In genomic region chr1:1040004-1040991, GRCh38 we compare ENCODE assay signal across 8 cellular contexts. TPM values are rescaled to one million over a fixed set of nuclear protein-coding genes. Genes with fewer than 3 reads are reported as not detected.
DNase-seq lines count a peak whose midpoint lies in the region; ATAC-seq and TF ChIP-seq lines count a peak whose summit lies in the region.

No MANE protein-coding gene starts in this region.

- DNase-seq in CD1c-positive myeloid dendritic cell (ENCODE audit: extremely low spot score) (peak; percentile 82), NCI-H774 (lab: John Stamatoyannopoulos, UW) (peak; percentile 30), esophagus muscularis mucosa (ENCODE audit: extremely low spot score) (no peak)
- DNase-seq in activated T-cell treated with anti-CD3 and anti-CD28 coated beads, Interleukin-2, amount 50 U/mL, for 72 hours: peak; percentile 85 to 90
- peak; percentile 85 for DNase-seq in natural killer cell treated with Interleukin-12 subunit alpha and Interleukin-12 subunit beta and Interleukin-15 and Interleukin-18, amount 100 ng/mL, for 72 hours (ENCODE audit: low spot score)
- peak; percentile 77 for DNase-seq in stimulated activated naive CD4-positive, alpha-beta T cell treated with Interleukin-2 at 50 U/mL for 16 hours (lab: John Stamatoyannopoulos, UW)

- peaks cover 0 to 17% (median 0%) of the 10 kb centered on the region in 4 donors for H3K27me3 ChIP-seq in esophagus muscularis mucosa

- intact Hi-C loops in esophagus muscularis mucosa (cut with DNase I): no loop called here

- H3K9me3 Mint-ChIP-seq in activated T-cell treated with anti-CD3 and anti-CD28 coated beads, Interleukin-2, amount 50 U/mL, for 72 hours: no peaks in the 10 kb centered on the region
- no peaks in the 10 kb centered on the region for H3K9me3 Mint-ChIP-seq in natural killer cell treated with Interleukin-12 subunit alpha and Interleukin-12 subunit beta and Interleukin-15 and Interleukin-18, amount 100 ng/mL, for 72 hours

- peak overlapping the region; percentile 54 to 58 (median 56) for H3K4me3 ChIP-seq in esophagus muscularis mucosa

- H3K27me3 Mint-ChIP-seq in activated T-cell treated with anti-CD3 and anti-CD28 coated beads, Interleukin-2, amount 50 U/mL, for 72 hours (ENCODE audit: low read depth): peaks cover 16% of the 10 kb centered on the region
- peaks cover 12 to 20% of the 10 kb centered on the region in 2 donors for H3K27me3 Mint-ChIP-seq in natural killer cell treated with Interleukin-12 subunit alpha and Interleukin-12 subunit beta and Interleukin-15 and Interleukin-18, amount 100 ng/mL, for 72 hours

- ATAC-seq in GM21825 (IDR thresholded peaks at IDR 0.05; ENCODE audit: unreplicated experiment) (peak; percentile 39), GM18498 (IDR thresholded peaks at IDR 0.05; ENCODE audit: unreplicated experiment) (no peak)
- peak; percentile 89 to 90 for ATAC-seq in activated T-cell treated with anti-CD3 and anti-CD28 coated beads, Interleukin-2, amount 50 U/mL, for 72 hours (replicated peaks in 1 of 2)
- ATAC-seq in natural killer cell treated with Interleukin-12 subunit alpha and Interleukin-12 subunit beta and Interleukin-15 and Interleukin-18, amount 100 ng/mL, for 72 hours: peak; percentile 88 to 92

- H3K36me3 ChIP-seq in esophagus muscularis mucosa: peaks cover 0 to 28% (median 19%) of the 10 kb centered on the region in 4 donors

- H3K4me1 ChIP-seq in esophagus muscularis mucosa: peaks cover 13 to 27% (median 21%) of the 10 kb centered on the region in 4 donors

- peaks cover 0 to 1% of the 10 kb centered on the region in 2 donors for H3K36me3 Mint-ChIP-seq in activated T-cell treated with anti-CD3 and anti-CD28 coated beads, Interleukin-2, amount 50 U/mL, for 72 hours (ENCODE audit: insufficient read depth in 2 of 2)
- no peaks in the 10 kb centered on the region for H3K36me3 Mint-ChIP-seq in natural killer cell treated with Interleukin-12 subunit alpha and Interleukin-12 subunit beta and Interleukin-15 and Interleukin-18, amount 100 ng/mL, for 72 hours

- H3K27ac Mint-ChIP-seq in activated T-cell treated with anti-CD3 and anti-CD28 coated beads, Interleukin-2, amount 50 U/mL, for 72 hours: no peak overlapping the region
- peak overlapping the region; percentile 7 to 71 for H3K27ac Mint-ChIP-seq in natural killer cell treated with Interleukin-12 subunit alpha and Interleukin-12 subunit beta and Interleukin-15 and Interleukin-18, amount 100 ng/mL, for 72 hours

- no peaks in the 10 kb centered on the region for H3K9me3 ChIP-seq in esophagus muscularis mucosa

- peak overlapping the region in 1 of 4 donors; percentile 41 for H3K27ac ChIP-seq in esophagus muscularis mucosa (replicated peaks in 1 of 4)

- TF ChIP-seq EP300 in esophagus muscularis mucosa (IDR thresholded peaks at IDR 0.05): no peak

- peak in 2 of 3 experiments; percentile 17 to 35 for TF ChIP-seq CTCF in esophagus muscularis mucosa (IDR thresholded peaks at IDR 0.05)

- 5% methylated on average over 4 of the region's 99 CpGs for WGBS in esophagus muscularis mucosa

- peak overlapping the region; percentile 74 to 89 for H3K4me3 Mint-ChIP-seq in activated T-cell treated with anti-CD3 and anti-CD28 coated beads, Interleukin-2, amount 50 U/mL, for 72 hours
- H3K4me3 Mint-ChIP-seq in natural killer cell treated with Interleukin-12 subunit alpha and Interleukin-12 subunit beta and Interleukin-15 and Interleukin-18, amount 100 ng/mL, for 72 hours: peak overlapping the region; percentile 84

- peaks cover 23% of the 10 kb centered on the region for H3K4me1 Mint-ChIP-seq in activated T-cell treated with anti-CD3 and anti-CD28 coated beads, Interleukin-2, amount 50 U/mL, for 72 hours (ENCODE audit: low read depth)
- H3K4me1 Mint-ChIP-seq in natural killer cell treated with Interleukin-12 subunit alpha and Interleukin-12 subunit beta and Interleukin-15 and Interleukin-18, amount 100 ng/mL, for 72 hours (ENCODE audit: low read depth in 2 of 2): peaks cover 14 to 29% of the 10 kb centered on the region in 2 donors

- no peak for TF ChIP-seq POLR2A in esophagus muscularis mucosa (IDR thresholded peaks at IDR 0.05; ENCODE audit: low read depth)

RNA-seq across cellular contexts. Expression of gene AGRN, which starts 20.4 kb away (rescaled TPM):
- 100 to 1,000 TPM in 1 of 2 donors, 10 to 100 TPM in 1; 69.0 to 112 TPM for total RNA-seq in activated T-cell treated with anti-CD3 and anti-CD28 coated beads, Interleukin-2, amount 50 U/mL, for 72 hours
- total RNA-seq in esophagus muscularis mucosa: 10 to 100 TPM; 17.0 to 31.6 (median 22.6) TPM
- total RNA-seq in natural killer cell treated with Interleukin-12 subunit alpha and Interleukin-12 subunit beta and Interleukin-15 and Interleukin-18, amount 100 ng/mL, for 72 hours: 1 to 10 TPM; 9.3 to 9.4 TPM

RNA-seq across cellular contexts. Expression of gene ISG15, which starts 27.0 kb away (rescaled TPM):
- 100 to 1,000 TPM in 1 of 2 donors, 10 to 100 TPM in 1; 81.0 to 197 TPM for total RNA-seq in activated T-cell treated with anti-CD3 and anti-CD28 coated beads, Interleukin-2, amount 50 U/mL, for 72 hours
- total RNA-seq in esophagus muscularis mucosa: 10 to 100 TPM; 39.4 to 74.9 (median 41.1) TPM
- total RNA-seq in natural killer cell treated with Interleukin-12 subunit alpha and Interleukin-12 subunit beta and Interleukin-15 and Interleukin-18, amount 100 ng/mL, for 72 hours: 10 to 100 TPM; 15.2 to 44.3 TPM

RNA-seq across cellular contexts. Expression of gene RNF223, which starts 33.8 kb away (rescaled TPM):
- total RNA-seq in activated T-cell treated with anti-CD3 and anti-CD28 coated beads, Interleukin-2, amount 50 U/mL, for 72 hours: under 1 TPM in 1 of 2 donors, not detected in 1; 0.12 TPM
- total RNA-seq in esophagus muscularis mucosa: not detected
- total RNA-seq in natural killer cell treated with Interleukin-12 subunit alpha and Interleukin-12 subunit beta and Interleukin-15 and Interleukin-18, amount 100 ng/mL, for 72 hours: not detected

RNA-seq across cellular contexts. Expression of gene HES4, which starts 40.4 kb away (rescaled TPM):
- 1 to 10 TPM; 7.8 to 9.9 TPM for total RNA-seq in activated T-cell treated with anti-CD3 and anti-CD28 coated beads, Interleukin-2, amount 50 U/mL, for 72 hours
- total RNA-seq in esophagus muscularis mucosa: 10 to 100 TPM; 37.8 to 90.4 (median 65.0) TPM
- total RNA-seq in natural killer cell treated with Interleukin-12 subunit alpha and Interleukin-12 subunit beta and Interleukin-15 and Interleukin-18, amount 100 ng/mL, for 72 hours: not detected

RNA-seq across cellular contexts. Expression of gene PERM1, which starts 58.4 kb away (rescaled TPM):
- total RNA-seq in activated T-cell treated with anti-CD3 and anti-CD28 coated beads, Interleukin-2, amount 50 U/mL, for 72 hours: not detected
- under 1 TPM; 0.11 to 0.50 (median 0.30) TPM for total RNA-seq in esophagus muscularis mucosa
- total RNA-seq in natural killer cell treated with Interleukin-12 subunit alpha and Interleukin-12 subunit beta and Interleukin-15 and Interleukin-18, amount 100 ng/mL, for 72 hours: not detected
